ENCODE assay signal across 8 cellular contexts in the genomic region with DNA sequence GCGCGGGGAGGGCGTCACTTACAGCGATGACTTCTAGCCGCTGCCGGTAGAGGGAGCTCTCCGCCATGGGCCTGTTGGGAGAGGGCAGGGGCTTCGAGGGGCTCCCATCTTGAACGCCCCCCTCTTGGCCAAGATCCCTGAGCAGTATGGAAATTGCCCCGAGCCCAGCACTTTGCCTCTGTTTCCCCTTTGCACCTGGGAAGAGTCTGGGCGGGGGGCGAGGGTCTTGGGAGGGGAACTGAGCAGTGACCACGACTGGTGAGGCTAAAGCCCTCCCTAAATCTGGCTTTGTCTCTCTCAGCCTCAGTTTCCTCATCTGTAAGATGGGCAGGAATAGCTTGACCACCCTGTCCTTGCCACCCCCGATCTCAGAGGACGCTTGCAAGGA. TPM values are rescaled to one million over a fixed set of nuclear protein-coding genes. Genes with fewer than 3 reads are reported as not detected.
DNase-seq lines count a peak whose midpoint lies in the region; ATAC-seq and TF ChIP-seq lines count a peak whose summit lies in the region.

No MANE protein-coding gene starts in this region.

- H3K9me3 Mint-ChIP-seq in neural crest cell: no peaks in the 10 kb centered on the region

- H4K20me1 ChIP-seq in DOHH2 (ENCODE audit: control insufficient read depth, insufficient read depth, low read depth, low read length): no peaks in the 10 kb centered on the region

- intact Hi-C loops in body of pancreas (cut with DNase I): loop anchor here (10.0 kb wide), 1 partner anchor 184 kb away; a partner anchor contains a TSS

- no peaks in the 10 kb centered on the region for H3K36me3 ChIP-seq in DOHH2 (ENCODE audit: control insufficient read depth, low read length)
- H3K36me3 ChIP-seq in body of pancreas (replicated peaks in 1 of 2; ENCODE audit: insufficient read depth in 1 of 2, low read depth in 2 of 2): peaks cover 0 to 13% of the 10 kb centered on the region in 2 donors

- H3K27ac Mint-ChIP-seq in neural crest cell (ENCODE audit: unreplicated experiment): no peak overlapping the region

- H3K4me1 Mint-ChIP-seq in neural crest cell: peaks cover 6% of the 10 kb centered on the region

- TF ChIP-seq CTCF in DOHH2 (IDR thresholded peaks at IDR 0.05; ENCODE audit: low read depth, low read length, poor library complexity, severe bottlenecking) (peak; percentile 96), body of pancreas (IDR thresholded peaks at IDR 0.05) (peak; percentile 18 to 54 (median 33)), neural crest cell (conservative IDR thresholded peaks at IDR 0.05) (peak; percentile 65)

- DNase-seq in body of pancreas (no peak), neural crest cell (ENCODE audit: low read depth, low spot score) (peak; percentile 36), NCI-H1092 (lab: John Stamatoyannopoulos, UW) (no peak), AML-193 (lab: John Stamatoyannopoulos, UW) (no peak), NCI-H1092 treated with DMSO at 0.1 percent for 48 hours (lab: John Stamatoyannopoulos, UW) (no peak)

- H3K9me2 ChIP-seq in DOHH2 (replicated peaks; ENCODE audit: control insufficient read depth, low read length): no peaks in the 10 kb centered on the region

- no peak overlapping the region for H3K27ac ChIP-seq in DOHH2 (ENCODE audit: low read depth, low read length)
- no peak overlapping the region for H3K27ac ChIP-seq in body of pancreas

- TF ChIP-seq POLR2A in body of pancreas (IDR thresholded peaks at IDR 0.05): no peak

- H3K36me3 Mint-ChIP-seq in neural crest cell (ENCODE audit: low read depth): no peaks in the 10 kb centered on the region

- H3K27me3 ChIP-seq in DOHH2 (ENCODE audit: control insufficient read depth, low read length) (peaks cover 33% of the 10 kb centered on the region), body of pancreas (no peaks in the 10 kb centered on the region)

- WGBS in body of pancreas, 2 donors: 35 to 62% methylated on average over 13 to 15 of the region's 15 CpGs

- H3K4me3 ChIP-seq in DOHH2 (ENCODE audit: low read length) (no peak overlapping the region), body of pancreas (no peak overlapping the region)

- H3K4me1 ChIP-seq in DOHH2 (ENCODE audit: control insufficient read depth, low read length) (peaks cover 27% of the 10 kb centered on the region), body of pancreas (peaks cover 48% of the 10 kb centered on the region)

- no peaks in the 10 kb centered on the region for H3K79me2 ChIP-seq in DOHH2 (ENCODE audit: control insufficient read depth, low read length)

- H3F3A ChIP-seq in DOHH2 (ENCODE audit: control insufficient read depth, insufficient read depth): no peaks in the 10 kb centered on the region

- peak; percentile 24; the same call in 1 of the 3 replicates for ATAC-seq in SK-N-SH treated with all-trans-retinoic acid at 6 μM for 48 hours
- ATAC-seq in body of pancreas: no peak
- no peak for ATAC-seq in GM19452 (IDR thresholded peaks at IDR 0.05; ENCODE audit: unreplicated experiment)

- H3K4me3 Mint-ChIP-seq in neural crest cell: no peak overlapping the region

- H3K9me3 ChIP-seq in DOHH2 (ENCODE audit: control insufficient read depth, insufficient read depth, low read length) (no peaks in the 10 kb centered on the region), body of pancreas (no peaks in the 10 kb centered on the region)

- peaks cover 45% of the 10 kb centered on the region for H3K27me3 Mint-ChIP-seq in neural crest cell (ENCODE audit: low read depth)

- peak overlapping the region; percentile 21; the same call in 1 of the 2 replicates for H3K4me2 ChIP-seq in DOHH2 (ENCODE audit: low read length)

TF ChIP-seq in SK-N-SH treated with all-trans-retinoic acid at 6 μM for 48 hours, 23 proteins besides CTCF, POLR2A, EP300 and RAD21:
- no peak for TF ChIP-seq ZFP30 (CRISPR knock-in tag; IDR thresholded peaks at IDR 0.05)
- no peak for TF ChIP-seq PPARA (CRISPR knock-in tag; IDR thresholded peaks at IDR 0.05; ENCODE audit: borderline replicate concordance)
- TF ChIP-seq ZNF70 (CRISPR knock-in tag; IDR thresholded peaks at IDR 0.05): no peak
- no peak for TF ChIP-seq GLIS3 (CRISPR knock-in tag; IDR thresholded peaks at IDR 0.05)
- no peak for TF ChIP-seq RARB (CRISPR knock-in tag; IDR thresholded peaks at IDR 0.05)
- TF ChIP-seq, protein P1, sequence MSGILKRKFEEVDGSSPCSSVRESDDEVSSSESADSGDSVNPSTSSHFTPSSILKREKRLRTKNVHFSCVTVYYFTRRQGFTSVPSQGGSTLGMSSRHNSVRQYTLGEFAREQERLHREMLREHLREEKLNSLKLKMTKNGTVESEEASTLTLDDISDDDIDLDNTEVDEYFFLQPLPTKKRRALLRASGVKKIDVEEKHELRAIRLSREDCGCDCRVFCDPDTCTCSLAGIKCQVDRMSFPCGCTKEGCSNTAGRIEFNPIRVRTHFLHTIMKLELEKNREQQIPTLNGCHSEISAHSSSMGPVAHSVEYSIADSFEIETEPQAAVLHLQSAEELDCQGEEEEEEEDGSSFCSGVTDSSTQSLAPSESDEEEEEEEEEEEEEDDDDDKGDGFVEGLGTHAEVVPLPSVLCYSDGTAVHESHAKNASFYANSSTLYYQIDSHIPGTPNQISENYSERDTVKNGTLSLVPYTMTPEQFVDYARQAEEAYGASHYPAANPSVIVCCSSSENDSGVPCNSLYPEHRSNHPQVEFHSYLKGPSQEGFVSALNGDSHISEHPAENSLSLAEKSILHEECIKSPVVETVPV (CRISPR knock-in tag; IDR thresholded peaks at IDR 0.05): no peak
- TF ChIP-seq ZNF565 (CRISPR knock-in tag; conservative IDR thresholded peaks at IDR 0.05; ENCODE audit: low read depth): no peak
- no peak for TF ChIP-seq ZFP3 (CRISPR knock-in tag; IDR thresholded peaks at IDR 0.05)
- TF ChIP-seq, protein P2, sequence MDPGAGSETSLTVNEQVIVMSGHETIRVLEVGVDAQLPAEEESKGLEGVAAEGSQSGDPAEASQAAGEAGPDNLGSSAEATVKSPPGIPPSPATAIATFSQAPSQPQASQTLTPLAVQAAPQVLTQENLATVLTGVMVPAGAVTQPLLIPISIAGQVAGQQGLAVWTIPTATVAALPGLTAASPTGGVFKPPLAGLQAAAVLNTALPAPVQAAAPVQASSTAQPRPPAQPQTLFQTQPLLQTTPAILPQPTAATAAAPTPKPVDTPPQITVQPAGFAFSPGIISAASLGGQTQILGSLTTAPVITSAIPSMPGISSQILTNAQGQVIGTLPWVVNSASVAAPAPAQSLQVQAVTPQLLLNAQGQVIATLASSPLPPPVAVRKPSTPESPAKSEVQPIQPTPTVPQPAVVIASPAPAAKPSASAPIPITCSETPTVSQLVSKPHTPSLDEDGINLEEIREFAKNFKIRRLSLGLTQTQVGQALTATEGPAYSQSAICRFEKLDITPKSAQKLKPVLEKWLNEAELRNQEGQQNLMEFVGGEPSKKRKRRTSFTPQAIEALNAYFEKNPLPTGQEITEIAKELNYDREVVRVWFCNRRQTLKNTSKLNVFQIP (CRISPR knock-in tag; IDR thresholded peaks at IDR 0.05; ENCODE audit: borderline replicate concordance, low read depth): no peak
- TF ChIP-seq ARNTL (CRISPR knock-in tag; IDR thresholded peaks at IDR 0.05; ENCODE audit: borderline replicate concordance, low read depth): no peak
- TF ChIP-seq CSDC2 (CRISPR knock-in tag; IDR thresholded peaks at IDR 0.05): no peak
- no peak for TF ChIP-seq BACH2 (CRISPR knock-in tag; IDR thresholded peaks at IDR 0.05; ENCODE audit: borderline replicate concordance)
- no peak for TF ChIP-seq OSR1 (CRISPR knock-in tag; IDR thresholded peaks at IDR 0.05)
- TF ChIP-seq, protein P3, sequence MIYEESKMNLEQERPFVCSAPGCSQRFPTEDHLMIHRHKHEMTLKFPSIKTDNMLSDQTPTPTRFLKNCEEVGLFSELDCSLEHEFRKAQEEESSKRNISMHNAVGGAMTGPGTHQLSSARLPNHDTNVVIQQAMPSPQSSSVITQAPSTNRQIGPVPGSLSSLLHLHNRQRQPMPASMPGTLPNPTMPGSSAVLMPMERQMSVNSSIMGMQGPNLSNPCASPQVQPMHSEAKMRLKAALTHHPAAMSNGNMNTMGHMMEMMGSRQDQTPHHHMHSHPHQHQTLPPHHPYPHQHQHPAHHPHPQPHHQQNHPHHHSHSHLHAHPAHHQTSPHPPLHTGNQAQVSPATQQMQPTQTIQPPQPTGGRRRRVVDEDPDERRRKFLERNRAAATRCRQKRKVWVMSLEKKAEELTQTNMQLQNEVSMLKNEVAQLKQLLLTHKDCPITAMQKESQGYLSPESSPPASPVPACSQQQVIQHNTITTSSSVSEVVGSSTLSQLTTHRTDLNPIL (CRISPR knock-in tag; IDR thresholded peaks at IDR 0.05; ENCODE audit: low read depth): no peak
- no peak for TF ChIP-seq TOX (CRISPR knock-in tag; IDR thresholded peaks at IDR 0.05; ENCODE audit: borderline replicate concordance)
- TF ChIP-seq SNAI2 (CRISPR knock-in tag; IDR thresholded peaks at IDR 0.05): no peak
- TF ChIP-seq TCF4 (CRISPR knock-in tag; IDR thresholded peaks at IDR 0.05; ENCODE audit: borderline replicate concordance): no peak
- TF ChIP-seq, protein P4, sequence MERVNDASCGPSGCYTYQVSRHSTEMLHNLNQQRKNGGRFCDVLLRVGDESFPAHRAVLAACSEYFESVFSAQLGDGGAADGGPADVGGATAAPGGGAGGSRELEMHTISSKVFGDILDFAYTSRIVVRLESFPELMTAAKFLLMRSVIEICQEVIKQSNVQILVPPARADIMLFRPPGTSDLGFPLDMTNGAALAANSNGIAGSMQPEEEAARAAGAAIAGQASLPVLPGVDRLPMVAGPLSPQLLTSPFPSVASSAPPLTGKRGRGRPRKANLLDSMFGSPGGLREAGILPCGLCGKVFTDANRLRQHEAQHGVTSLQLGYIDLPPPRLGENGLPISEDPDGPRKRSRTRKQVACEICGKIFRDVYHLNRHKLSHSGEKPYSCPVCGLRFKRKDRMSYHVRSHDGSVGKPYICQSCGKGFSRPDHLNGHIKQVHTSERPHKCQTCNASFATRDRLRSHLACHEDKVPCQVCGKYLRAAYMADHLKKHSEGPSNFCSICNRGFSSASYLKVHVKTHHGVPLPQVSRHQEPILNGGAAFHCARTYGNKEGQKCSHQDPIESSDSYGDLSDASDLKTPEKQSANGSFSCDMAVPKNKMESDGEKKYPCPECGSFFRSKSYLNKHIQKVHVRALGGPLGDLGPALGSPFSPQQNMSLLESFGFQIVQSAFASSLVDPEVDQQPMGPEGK (CRISPR knock-in tag; IDR thresholded peaks at IDR 0.05; ENCODE audit: borderline replicate concordance): no peak
- no peak for TF ChIP-seq ZC3H10 (CRISPR knock-in tag; IDR thresholded peaks at IDR 0.05)

RNA-seq across cellular contexts. Expression of a gene that starts 2.8 kb away (rescaled TPM):
- total RNA-seq in body of pancreas (10 to 100 TPM; 17.4 to 28.3 TPM), neural crest cell (5.2 and 5.7 TPM in 2 replicates)

RNA-seq across cellular contexts. Expression of a gene that starts 13.5 kb away (rescaled TPM):
- total RNA-seq in body of pancreas (10 to 100 TPM; 21.1 to 25.7 TPM), neural crest cell (0.39 and 0.98 TPM in 2 replicates)

RNA-seq across cellular contexts. Expression of a gene that starts 26.5 kb away (rescaled TPM):
- total RNA-seq in body of pancreas (not detected), neural crest cell (not detected in 2 replicates)

RNA-seq across cellular contexts. Expression of a gene that starts 27.5 kb away (rescaled TPM):
- total RNA-seq in body of pancreas (1 to 10 TPM; 1.3 to 3.6 TPM), neural crest cell (4.8 and 5.0 TPM in 2 replicates)

RNA-seq across cellular contexts. Expression of a gene that starts 31.1 kb away (rescaled TPM):
- total RNA-seq in body of pancreas (not detected), neural crest cell (not detected in 2 replicates)

Comparison
In these comparisons a context has a peak if more than half of its experiments do, and no peak if none do; other contexts are left out.
1. CTCF ChIP-seq: peak in every context shown above with its lines; median percentile 96 in DOHH2; 65 in neural crest cell; 33 in body of pancreas.
2. RNA of a gene that starts 13.5 kb away (total RNA-seq): 21.1 to 25.7 TPM in body of pancreas; 0.39 to 0.98 TPM in neural crest cell; every median in the first group is over 10 times any median in the second.